24 cellular contexts compared by ENCODE assay signal in the genomic region with DNA sequence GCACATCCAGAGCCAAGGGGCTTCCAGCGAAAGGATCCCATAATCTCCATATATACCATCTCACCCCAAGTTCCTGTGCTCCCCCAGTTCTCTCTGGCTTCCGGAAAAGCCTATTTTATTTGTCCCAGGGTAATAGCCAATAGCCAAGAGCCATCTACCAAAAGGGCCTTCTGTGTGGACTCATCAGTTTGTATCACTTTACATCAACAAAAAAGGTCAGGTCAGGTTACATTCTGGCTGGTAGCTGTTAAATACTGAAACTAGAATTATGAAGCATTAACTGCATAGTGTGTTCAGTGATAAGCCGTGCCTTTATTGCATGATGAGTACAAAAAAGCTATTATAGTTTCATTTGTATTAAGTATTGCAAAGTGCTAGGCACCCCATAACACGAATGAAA.
DNase-seq lines count a peak whose midpoint lies in the region; ATAC-seq lines count a peak whose summit lies in the region.
"Had no signal": no experiment of that assay in that cellular context is flagged by ENCODE, and none has a peak within 500 bp of the region (broad histone marks: within the 10 kb centered on the region; RNA-seq: fewer than 3 reads in every experiment).

No MANE protein-coding gene starts in this region.

- H3K14ac ChIP-seq in trophoblast cell (ENCODE audit: low read length), result no peak overlapping the region

- no peak overlapping the region for H4K12ac ChIP-seq in trophoblast cell (ENCODE audit: low read depth, low read length)

- H3K23ac ChIP-seq in trophoblast cell (ENCODE audit: low read length), result no peak overlapping the region

- H3K9ac ChIP-seq in trophoblast cell (ENCODE audit: low read length), result no peak overlapping the region
- H3K9ac ChIP-seq: BLaER1 had no signal

- H3K27ac ChIP-seq in trophoblast cell (ENCODE audit: low read depth, low read length), result no peak overlapping the region
- H3K27ac ChIP-seq: 22Rv1, BLaER1 had no signal

- no peak overlapping the region for H4K91ac ChIP-seq in trophoblast cell (ENCODE audit: low read depth, low read length)

- no peak overlapping the region for H2AK5ac ChIP-seq in trophoblast cell (ENCODE audit: low read length)

- no peaks in the 10 kb centered on the region for H3K36me3 Mint-ChIP-seq in activated T-helper 17 cell treated with anti-CD3 and anti-CD28 coated beads, Interleukin-2, amount 50 U/mL, for 72 hours (ENCODE audit: low read depth)

- H3K27me3 Mint-ChIP-seq in activated T-helper 17 cell treated with anti-CD3 and anti-CD28 coated beads, Interleukin-2, amount 50 U/mL, for 72 hours, result no peaks in the 10 kb centered on the region

- no peaks in the 10 kb centered on the region for H3K36me3 ChIP-seq in trophoblast cell (ENCODE audit: control insufficient read depth in 1 of 2, insufficient read depth in 2 of 2, low read length in 2 of 2)
- H3K36me3 ChIP-seq: BLaER1 had no signal

- H3K79me1 ChIP-seq in trophoblast cell (ENCODE audit: low read length), result no peaks in the 10 kb centered on the region

- H3K18ac ChIP-seq in trophoblast cell (ENCODE audit: low read length), result no peak overlapping the region

- H3K4me3 ChIP-seq in trophoblast cell (ENCODE audit: low read depth, low read length), result no peak overlapping the region
- H3K4me3 ChIP-seq: BLaER1, GM12878 had no signal

- H3K4ac ChIP-seq in trophoblast cell (ENCODE audit: low read depth, low read length), result no peak overlapping the region

- no peak overlapping the region for H3K4me2 ChIP-seq in trophoblast cell (ENCODE audit: low read length)
- H3K4me2 ChIP-seq: BLaER1 had no signal

- H3K27me3 ChIP-seq in trophoblast cell (ENCODE audit: insufficient read depth, low read length), result no peaks in the 10 kb centered on the region
- H3K27me3 ChIP-seq: BLaER1 had no signal

- H2BK120ac ChIP-seq in trophoblast cell (ENCODE audit: insufficient read depth, low read length, poor library complexity), result peak overlapping the region; percentile 22

- ATAC-seq in activated T-helper 17 cell treated with anti-CD3 and anti-CD28 coated beads, Interleukin-2, amount 50 U/mL, for 72 hours (replicated peaks), result peak; percentile 34
- ATAC-seq in GM19397 (IDR thresholded peaks at IDR 0.05; ENCODE audit: unreplicated experiment), result no peak
- ATAC-seq: GM12878, PC-3 had no signal

- no peaks in the 10 kb centered on the region for H3K79me2 ChIP-seq in trophoblast cell (ENCODE audit: control insufficient read depth, insufficient read depth, low read length, poor library complexity)

- no peak overlapping the region for H2BK5ac ChIP-seq in trophoblast cell (ENCODE audit: low read depth, low read length, poor library complexity)

- H3K9me3 ChIP-seq in trophoblast cell (ENCODE audit: insufficient read depth, low read depth, low read length), result no peaks in the 10 kb centered on the region

- no peak overlapping the region for H3K27ac Mint-ChIP-seq in activated T-helper 17 cell treated with anti-CD3 and anti-CD28 coated beads, Interleukin-2, amount 50 U/mL, for 72 hours
- H3K27ac Mint-ChIP-seq: CD4-positive, alpha-beta T cell; HFFc6 had no signal

- H4K8ac ChIP-seq in trophoblast cell (ENCODE audit: low read depth, low read length), result no peak overlapping the region

- no peaks in the 10 kb centered on the region for H3K4me1 Mint-ChIP-seq in activated T-helper 17 cell treated with anti-CD3 and anti-CD28 coated beads, Interleukin-2, amount 50 U/mL, for 72 hours

- DNase-seq in DMS 273 (lab: John Stamatoyannopoulos, UW; ENCODE audit: unreplicated experiment), result peak; percentile 12
- no peak for DNase-seq in DMS 273 treated with DMSO at 0.1 percent for 48 hours (lab: John Stamatoyannopoulos, UW)
- DNase-seq in NCI-H2029 (lab: John Stamatoyannopoulos, UW), result peak; percentile 22
- no peak for DNase-seq in trophoblast cell
- no peak for DNase-seq in activated effector memory CD4-positive, alpha-beta T cell treated with Interleukin-2 at 50 U/mL for 16 hours
- DNase-seq in kidney glomerular epithelial cell (lab: John Stamatoyannopoulos, UW), result no peak
- DNase-seq: ACHN; CD4-positive, alpha-beta T cell; COR-L47; DND-41; H7; HFFc6; KBM-7; NCI-H1092 treated with DMSO at 0.1 percent for 48 hours; NCI-H2107; NCI-H524 treated with DMSO at 0.1 percent for 48 hours; PC-3; RPMI8226; SHP77 had no signal

- no peak overlapping the region for H3K4me3 Mint-ChIP-seq in activated T-helper 17 cell treated with anti-CD3 and anti-CD28 coated beads, Interleukin-2, amount 50 U/mL, for 72 hours
- H3K4me3 Mint-ChIP-seq: CD4-positive, alpha-beta T cell; HFFc6 had no signal

- peaks cover 0 to 2% of the 10 kb centered on the region in 2 experiments for H3K4me1 ChIP-seq in trophoblast cell (ENCODE audit: control insufficient read depth in 1 of 2, insufficient read depth in 2 of 2, low read length in 2 of 2)
- H3K4me1 ChIP-seq: BLaER1 had no signal

- H3K9me3 Mint-ChIP-seq in activated T-helper 17 cell treated with anti-CD3 and anti-CD28 coated beads, Interleukin-2, amount 50 U/mL, for 72 hours, result no peaks in the 10 kb centered on the region
- H3K9me3 Mint-ChIP-seq: CD4-positive, alpha-beta T cell had no signal

- WGBS in trophoblast cell (ENCODE audit: extremely low coverage, insufficient coverage, insufficient read length), result no CpG with 5 or more reads among the region's 4 CpGs

- H2AFZ ChIP-seq in trophoblast cell (ENCODE audit: insufficient read depth, low read length, poor library complexity), result no peak overlapping the region

- peak overlapping the region; percentile 22 for H2BK12ac ChIP-seq in trophoblast cell (ENCODE audit: low read length)

Comparison
In these comparisons a context has a peak if more than half of its experiments do, and no peak if none do; other contexts are left out.
1. DNase-seq: peak in DMS 273 (single experiment) and NCI-H2029 (single experiment); none in DMS 273 treated with DMSO at 0.1 percent for 48 hours (single experiment), trophoblast cell (0 of 2), activated effector memory CD4-positive, alpha-beta T cell treated with Interleukin-2 at 50 U/mL for 16 hours (single experiment) and kidney glomerular epithelial cell (single experiment).